ENCODE assay signal across 9 cellular contexts in genomic region chr9:137276757-137277328, GRCh38. TPM values are rescaled to one million over a fixed set of nuclear protein-coding genes. Genes with fewer than 3 reads are reported as not detected.
DNase-seq lines count a peak whose midpoint lies in the region; ATAC-seq, FAIRE-seq and TF ChIP-seq lines count a peak whose summit lies in the region.
"Had no signal": no experiment of that assay in that cellular context is flagged by ENCODE, and none has a peak within 500 bp of the region (broad histone marks: within the 10 kb centered on the region; RNA-seq: fewer than 3 reads in every experiment).

No MANE protein-coding gene starts in this region.

- H3K79me2 ChIP-seq in OCI-LY3 (ENCODE audit: low read length), result no peaks in the 10 kb centered on the region

- FAIRE-seq in GM12891 (lab: Jason Lieb, UNC), result peak; percentile 50
- FAIRE-seq in urothelium cell line (lab: Jason Lieb, UNC), result no peak

- H3K27me3 Mint-ChIP-seq in memory B cell, result no peaks in the 10 kb centered on the region

- H3K4me3 Mint-ChIP-seq in memory B cell, result peak overlapping the region; percentile 94

- no peaks in the 10 kb centered on the region for H4K20me1 ChIP-seq in OCI-LY3 (ENCODE audit: insufficient read depth, low read length)

- TF ChIP-seq CTCF in OCI-LY3 (IDR thresholded peaks at IDR 0.05; ENCODE audit: low read depth, low read length) (no peak), dorsolateral prefrontal cortex (IDR thresholded peaks at IDR 0.05 in 54 of 56, conservative IDR thresholded peaks at IDR 0.05 in 2 of 56; ENCODE audit: low read depth in 1 of 56, partially characterized antibody in 56 of 56) (no peak)

- TF ChIP-seq POLR2A in GM12891 (IDR thresholded peaks at IDR 0.05; ENCODE audit: low read depth, low read length), result no peak

- H2AFZ ChIP-seq in OCI-LY3 (ENCODE audit: low read depth, low read length), result no peak overlapping the region

- peak overlapping the region; percentile 84 for H3K9ac ChIP-seq in OCI-LY3 (ENCODE audit: low read length)

- peak overlapping the region; percentile 81 for H3K4me3 ChIP-seq in OCI-LY3 (ENCODE audit: low read length)
- H3K4me3 ChIP-seq in dorsolateral prefrontal cortex, result peak overlapping the region in 46 of 59 donors; percentile 10 to 63 (median 46)

- H3K9me3 ChIP-seq in OCI-LY3 (ENCODE audit: insufficient read depth, low read length), result no peaks in the 10 kb centered on the region

- DNase-seq in GM12891 (ENCODE audit: insufficient read length, low spot score), result no peak
- DNase-seq in dorsolateral prefrontal cortex, result peak in 1 of 10 donors; percentile 44
- no peak for DNase-seq in memory B cell (ENCODE audit: low spot score in 2 of 2)
- peak; percentile 80 for DNase-seq in urothelium cell line (ENCODE audit: low spot score)
- DNase-seq in midbrain (lab: John Stamatoyannopoulos, UW), result no peak
- no peak for DNase-seq in activated effector memory CD4-positive, alpha-beta T cell treated with Interleukin-2 at 50 U/mL for 16 hours
- DNase-seq in OCI-M2 (lab: John Stamatoyannopoulos, UW; ENCODE audit: unreplicated experiment), result no peak

- H3K27ac ChIP-seq in OCI-LY3 (ENCODE audit: low read length) (peak overlapping the region; percentile 58), dorsolateral prefrontal cortex (peak overlapping the region in 53 of 59 donors; percentile 12 to 92 (median 73))

- ATAC-seq in memory B cell (ENCODE audit: low read depth), result no peak

- peaks cover 28% of the 10 kb centered on the region for H3K4me1 ChIP-seq in OCI-LY3 (ENCODE audit: low read length)

- H3K4me1 Mint-ChIP-seq in memory B cell, result peaks cover 24% of the 10 kb centered on the region

- intact Hi-C loops in dorsolateral prefrontal cortex (cut with DNase I), result no loop called here

- H3K36me3 Mint-ChIP-seq in memory B cell, result no peaks in the 10 kb centered on the region

- H3K9me3 Mint-ChIP-seq in memory B cell, result no peaks in the 10 kb centered on the region

- H3K36me3 ChIP-seq in OCI-LY3 (replicated peaks; ENCODE audit: low read depth, low read length), result peaks cover 18% of the 10 kb centered on the region

- peak overlapping the region; percentile 79 for H3K4me2 ChIP-seq in OCI-LY3 (ENCODE audit: low read length)

- peak overlapping the region; percentile 86 for H3K27ac Mint-ChIP-seq in memory B cell

- H3K27me3 ChIP-seq in OCI-LY3 (ENCODE audit: low read depth, low read length), result no peaks in the 10 kb centered on the region
- peaks cover 0 to 58% (median 39%) of the 10 kb centered on the region in 45 donors for H3K27me3 ChIP-seq in dorsolateral prefrontal cortex

TF ChIP-seq in GM12891, 5 proteins besides CTCF, POLR2A, EP300 and RAD21:
- TF ChIP-seq POLR2AphosphoS5 (IDR thresholded peaks at IDR 0.05; ENCODE audit: low read depth, low read length) (no peak), TAF1 (IDR thresholded peaks at IDR 0.05; ENCODE audit: low read depth, low read length) (no peak), PAX5 (IDR thresholded peaks at IDR 0.05; ENCODE audit: insufficient read depth, low read length, severe bottlenecking) (no peak), SPI1 (IDR thresholded peaks at IDR 0.05; ENCODE audit: low read depth, low read length) (no peak), POU2F2 (IDR thresholded peaks at IDR 0.05; ENCODE audit: low read depth, low read length) (peak; percentile 7; the same call in 1 of the 2 replicates)

RNA-seq across cellular contexts. Expression of gene TOR4A, which starts 0.7 kb away (rescaled TPM):
- 5.2 TPM for polyA plus RNA-seq in GM12891 (2012; ENCODE audit: low read depth, missing spikeins)
- 1 to 10 TPM in 106 of 120 experiments, under 1 TPM in 14; 0.75 to 5.2 (median 1.7) TPM for total RNA-seq in dorsolateral prefrontal cortex

RNA-seq across cellular contexts. Expression of gene NELFB, which starts 21.7 kb away (rescaled TPM):
- 30.7 TPM for polyA plus RNA-seq in GM12891 (2012; ENCODE audit: low read depth, missing spikeins)
- total RNA-seq in dorsolateral prefrontal cortex, result 100 to 1,000 TPM in 1 of 120 experiments, 10 to 100 TPM in 119; 50.4 to 106 (median 64.4) TPM

RNA-seq across cellular contexts. Expression of gene NRARP, which starts 25.2 kb away (rescaled TPM):
- polyA plus RNA-seq in GM12891 (2012; ENCODE audit: low read depth, missing spikeins), result 3.0 TPM
- total RNA-seq in dorsolateral prefrontal cortex, result 10 to 100 TPM in 47 of 120 experiments, 1 to 10 TPM in 73; 4.6 to 17.2 (median 9.3) TPM

RNA-seq across cellular contexts. Expression of gene STPG3, which starts 25.8 kb away (rescaled TPM):
- 0.28 TPM for polyA plus RNA-seq in GM12891 (2012; ENCODE audit: low read depth, missing spikeins)
- total RNA-seq in dorsolateral prefrontal cortex, result not detected
- total RNA-seq: T-helper 2 cell treated with Interferon-gamma antibody and Interleukin-4, amounts not matched to agents 100 ng/mL and 5 ng/mL, for 36 hours had no signal

RNA-seq across cellular contexts. Expression of gene TUBB4B, which starts 35.8 kb away (rescaled TPM):
- polyA plus RNA-seq in GM12891 (2012; ENCODE audit: low read depth, missing spikeins), result 199 TPM
- total RNA-seq in dorsolateral prefrontal cortex, result 100 to 1,000 TPM; 132 to 331 (median 230) TPM
